12 cellular contexts compared by ENCODE assay signal in the genomic region with DNA sequence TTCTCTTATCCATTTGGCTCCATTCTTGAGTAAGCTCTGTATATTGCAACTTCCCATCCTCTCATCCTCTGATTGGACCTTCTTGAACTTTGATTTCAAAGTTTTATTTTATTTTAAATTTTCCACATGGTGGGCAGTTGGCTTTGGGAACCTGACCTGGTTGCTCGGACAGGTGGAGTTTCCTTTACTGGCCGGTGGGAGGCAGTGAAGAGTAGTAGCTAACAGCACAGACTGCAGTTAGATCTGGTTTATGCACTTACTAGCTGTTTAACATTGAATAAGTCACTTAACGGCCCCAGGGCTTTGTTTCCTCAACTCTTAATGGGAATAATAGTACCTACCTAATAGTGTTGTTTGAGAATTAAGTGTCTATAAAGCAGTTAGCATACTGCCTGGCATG.
DNase-seq lines count a peak whose midpoint lies in the region; ATAC-seq and TF ChIP-seq lines count a peak whose summit lies in the region.
"Had no signal": no experiment of that assay in that cellular context is flagged by ENCODE, and none has a peak within 500 bp of the region (broad histone marks: within the 10 kb centered on the region; RNA-seq: fewer than 3 reads in every experiment).

No MANE protein-coding gene starts in this region.

- H3K9ac ChIP-seq in KMS-11: no peak overlapping the region

- no peak for DNase-seq in GM10248 (ENCODE audit: extremely low spot score)
- no peak for DNase-seq in brain microvascular endothelial cell
- DNase-seq in myocyte (ENCODE audit: low read depth): peak; percentile 5
- DNase-seq in NCI-H2107 treated with DMSO at 0.1 percent for 48 hours (lab: John Stamatoyannopoulos, UW; ENCODE audit: unreplicated experiment): no peak
- no peak for DNase-seq in HCEC 1CT
- DNase-seq: activated CD8-positive, alpha-beta memory T cell treated with anti-CD3 and anti-CD28 coated beads, Interleukin-2, amount 10 ng/mL, durations not matched to agents 7 days and 5 days; left lung; NCI-H446 treated with DMSO at 0.1 percent for 48 hours; stimulated activated CD4-positive, alpha-beta T cell treated with anti-CD3 and anti-CD28 coated beads, Interleukin-4, amount 100 ng/mL, for 1 hour had no signal

- H3K36me3 ChIP-seq in KMS-11 (ENCODE audit: insufficient read depth) (no peaks in the 10 kb centered on the region), brain microvascular endothelial cell (replicated peaks) (no peaks in the 10 kb centered on the region)
- H3K36me3 ChIP-seq: left lung had no signal

- H3K27me3 ChIP-seq in KMS-11 (ENCODE audit: insufficient read depth, low read depth) (no peaks in the 10 kb centered on the region), brain microvascular endothelial cell (replicated peaks) (no peaks in the 10 kb centered on the region)

- no peak overlapping the region for H2AFZ ChIP-seq in KMS-11 (ENCODE audit: low read depth)

- no peak overlapping the region for H3K27ac ChIP-seq in KMS-11
- H3K27ac ChIP-seq in brain microvascular endothelial cell: no peak overlapping the region
- H3K27ac ChIP-seq: coronary artery, left lung had no signal

- H3K4me2 ChIP-seq in KMS-11: no peak overlapping the region

- in situ Hi-C loops in brain microvascular endothelial cell (cut with HindIII; ENCODE audit: low pct_ligation_motif_present, low sequenced_read_pairs): no loop called here

- CTCF ChIA-PET in GM10248 (lab: Yijun Ruan, JAX): interaction anchor here (1.5 kb wide), 1 partner anchor 320 kb away, joined by 5 read pairs; no protein-coding TSS in a partner anchor

- H3K79me2 ChIP-seq in KMS-11 (ENCODE audit: insufficient read depth, low read depth): no peaks in the 10 kb centered on the region

- POLR2A ChIA-PET in GM10248 (lab: Yijun Ruan, JAX): no interaction called here

- TF ChIP-seq CTCF in GM10248 (IDR thresholded peaks at IDR 0.05; ENCODE audit: control extremely low read depth, extremely low read depth, low read depth, missing control alignments): peak; percentile 26
- TF ChIP-seq CTCF in KMS-11 (conservative IDR thresholded peaks at IDR 0.05; ENCODE audit: low read depth, low read length): peak; percentile 44
- TF ChIP-seq CTCF in brain microvascular endothelial cell (IDR thresholded peaks at IDR 0.05; ENCODE audit: low read depth, low read length, missing control alignments): peak; percentile 19

- ATAC-seq in HG02840 (IDR thresholded peaks at IDR 0.05; ENCODE audit: low FRiP score, unreplicated experiment): no peak
- ATAC-seq: activated CD8-positive, alpha-beta memory T cell treated with anti-CD3 and anti-CD28 coated beads, Interleukin-2, amount 10 ng/mL, durations not matched to agents 7 days and 5 days; left lung had no signal

- H4K20me1 ChIP-seq in KMS-11 (ENCODE audit: insufficient read depth): no peaks in the 10 kb centered on the region

- no peak overlapping the region for H3K4me3 ChIP-seq in KMS-11 (IDR thresholded peaks at IDR 0.05; ENCODE audit: insufficient read depth, low read depth, low read length)
- no peak overlapping the region for H3K4me3 ChIP-seq in brain microvascular endothelial cell (ENCODE audit: low read depth, low read length)
- H3K4me3 ChIP-seq: coronary artery, left lung had no signal

- no peaks in the 10 kb centered on the region for H3K4me1 ChIP-seq in KMS-11 (ENCODE audit: low read depth, poor library complexity, severe bottlenecking)
- H3K4me1 ChIP-seq: left lung had no signal
